In genomic region chr20:23978455-23978854, GRCh38 we compare ENCODE assay signal across 8 cellular contexts. TPM values are rescaled to one million over a fixed set of nuclear protein-coding genes. Genes with fewer than 3 reads are reported as not detected.
"Had no signal": no experiment of that assay in that cellular context is flagged by ENCODE, and none has a peak within 500 bp of the region (broad histone marks: within the 10 kb centered on the region; RNA-seq: fewer than 3 reads in every experiment).

No MANE protein-coding gene starts in this region.

RNA-seq across cellular contexts. Expression of gene GGTLC1, which starts 10.1 kb away (rescaled TPM):
- total RNA-seq: activated naive CD4-positive, alpha-beta T cell treated with anti-CD3 and anti-CD28 coated beads, Interleukin-2, amount 50 U/mL, for 72 hours; dermis blood vessel endothelial cell; glomerular endothelial cell; left cardiac atrium; natural killer cell treated with Interleukin-12 subunit alpha and Interleukin-12 subunit beta and Interleukin-15 and Interleukin-18, amount 100 ng/mL, for 72 hours; uterus had no signal
- polyA plus RNA-seq: esophagus, thymus had no signal
